ENCODE assay signal across 9 cellular contexts in the genomic region with DNA sequence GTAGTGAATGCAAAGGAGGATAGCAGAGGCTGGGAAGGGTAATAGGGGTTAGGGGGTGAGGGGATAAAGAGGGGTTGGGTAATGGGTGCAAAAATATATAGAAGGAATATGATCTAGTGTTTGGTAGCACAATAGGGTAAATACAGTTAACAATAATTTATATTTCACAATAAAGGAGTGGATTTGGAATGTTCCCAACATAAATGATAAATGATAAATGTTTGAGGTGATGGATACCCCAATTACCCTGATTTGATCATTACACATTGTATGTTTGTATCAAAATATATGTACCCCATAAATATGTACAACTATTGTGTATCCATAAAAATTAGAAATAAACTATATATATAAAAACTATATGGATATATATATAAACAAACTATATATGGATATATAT. TPM values are rescaled to one million over a fixed set of nuclear protein-coding genes. Genes with fewer than 3 reads are reported as not detected.
"Had no signal": no experiment of that assay in that cellular context is flagged by ENCODE, and none has a peak within 500 bp of the region (broad histone marks: within the 10 kb centered on the region; RNA-seq: fewer than 3 reads in every experiment).

No MANE protein-coding gene starts in this region.

- FAIRE-seq: G401.6, GM12878, GM12891, GM12892, GM18507, GM19239 had no signal

- DNase-seq: GDM1, GF-D8 had no signal

- ATAC-seq: GM12878 had no signal

- H3K4me3 ChIP-seq: GM12878 had no signal

RNA-seq across cellular contexts. Expression of a gene that starts 1.0 kb away (rescaled TPM):
- total RNA-seq: G401 had no signal
